Comparison of ENCODE assay signal across 8 cellular contexts in genomic region chr20:309841-310644, GRCh38. TPM values are rescaled to one million over a fixed set of nuclear protein-coding genes. Genes with fewer than 3 reads are reported as not detected.
DNase-seq lines count a peak whose midpoint lies in the region; ATAC-seq and TF ChIP-seq lines count a peak whose summit lies in the region.

No MANE protein-coding gene starts in this region.

- peak overlapping the region; percentile 52 for H3K4me3 Mint-ChIP-seq in activated CD8-positive, alpha-beta memory T cell treated with anti-CD3 and anti-CD28 coated beads, Interleukin-2, amount 10 ng/mL, durations not matched to agents 7 days and 5 days
- peak overlapping the region; percentile 88 for H3K4me3 Mint-ChIP-seq in endothelial cell (ENCODE audit: unreplicated experiment)

- DNase-seq in AG08395 (ENCODE audit: low spot score) (peak; percentile 99), NCI-H526 (lab: John Stamatoyannopoulos, UW) (peak; percentile 93 to 98), endothelial cell (ENCODE audit: low spot score) (peak; percentile 96), mesenteric fat pad (ENCODE audit: low spot score) (peak; percentile 96)
- peak; percentile 90 for DNase-seq in activated CD8-positive, alpha-beta memory T cell treated with anti-CD3 and anti-CD28 coated beads, Interleukin-2, amount 10 ng/mL, durations not matched to agents 7 days and 5 days
- peak; percentile 63 for DNase-seq in stimulated activated CD8-positive, alpha-beta memory T cell treated with anti-CD3 and anti-CD28 coated beads, Interleukin-12 subunit alpha, Interleukin-12 subunit beta, amount 100 ng/mL, for 24 hours (ENCODE audit: extremely low read depth)

- no peaks in the 10 kb centered on the region for H3K27me3 Mint-ChIP-seq in activated CD8-positive, alpha-beta memory T cell treated with anti-CD3 and anti-CD28 coated beads, Interleukin-2, amount 10 ng/mL, durations not matched to agents 7 days and 5 days
- peaks cover 7% of the 10 kb centered on the region for H3K27me3 Mint-ChIP-seq in endothelial cell (ENCODE audit: unreplicated experiment)

- no peaks in the 10 kb centered on the region for H3K9me3 Mint-ChIP-seq in activated CD8-positive, alpha-beta memory T cell treated with anti-CD3 and anti-CD28 coated beads, Interleukin-2, amount 10 ng/mL, durations not matched to agents 7 days and 5 days (ENCODE audit: low read depth)
- no peaks in the 10 kb centered on the region for H3K9me3 Mint-ChIP-seq in endothelial cell (ENCODE audit: unreplicated experiment)

- peaks cover 19% of the 10 kb centered on the region for H3K4me1 Mint-ChIP-seq in activated CD8-positive, alpha-beta memory T cell treated with anti-CD3 and anti-CD28 coated beads, Interleukin-2, amount 10 ng/mL, durations not matched to agents 7 days and 5 days
- peaks cover 24% of the 10 kb centered on the region for H3K4me1 Mint-ChIP-seq in endothelial cell (ENCODE audit: unreplicated experiment)

- no peaks in the 10 kb centered on the region for H3K36me3 Mint-ChIP-seq in activated CD8-positive, alpha-beta memory T cell treated with anti-CD3 and anti-CD28 coated beads, Interleukin-2, amount 10 ng/mL, durations not matched to agents 7 days and 5 days
- H3K36me3 Mint-ChIP-seq in endothelial cell (ENCODE audit: low read depth, unreplicated experiment): peaks cover 4% of the 10 kb centered on the region

- ATAC-seq in GM18907 (IDR thresholded peaks at IDR 0.05; ENCODE audit: unreplicated experiment) (peak; percentile 96), HG03159 (IDR thresholded peaks at IDR 0.05; ENCODE audit: unreplicated experiment) (peak; percentile 99)
- ATAC-seq in activated CD8-positive, alpha-beta memory T cell treated with anti-CD3 and anti-CD28 coated beads, Interleukin-2, amount 10 ng/mL, durations not matched to agents 7 days and 5 days: peak; percentile 100

- H3K27ac Mint-ChIP-seq in activated CD8-positive, alpha-beta memory T cell treated with anti-CD3 and anti-CD28 coated beads, Interleukin-2, amount 10 ng/mL, durations not matched to agents 7 days and 5 days: no peak overlapping the region
- H3K27ac Mint-ChIP-seq in endothelial cell (ENCODE audit: unreplicated experiment): peak overlapping the region; percentile 100

- no peak for TF ChIP-seq CTCF in endothelial cell (IDR thresholded peaks at IDR 0.05; ENCODE audit: unreplicated experiment)

- CTCF ChIA-PET in activated CD8-positive, alpha-beta memory T cell treated with anti-CD3 and anti-CD28 coated beads, Interleukin-2, amount 10 ng/mL, durations not matched to agents 7 days and 5 days (lab: Charles Lee): interaction anchor here (0.6 to 1.9 kb wide), 2 partner anchors 14 to 20 kb away, joined by 3 to 10 read pairs; no protein-coding TSS in a partner anchor

RNA-seq across cellular contexts. Expression of gene ZCCHC3, which starts 12.7 kb away (rescaled TPM):
- total RNA-seq in activated CD8-positive, alpha-beta memory T cell treated with anti-CD3 and anti-CD28 coated beads, Interleukin-2, amount 10 ng/mL, durations not matched to agents 7 days and 5 days: 10 to 100 TPM; 27.4 to 28.2 TPM
- 40.0 TPM for total RNA-seq in endothelial cell (ENCODE audit: unreplicated experiment)
- total RNA-seq in mesenteric fat pad: 9.1 TPM

RNA-seq across cellular contexts. Expression of gene SOX12, which starts 15.3 kb away (rescaled TPM):
- 1 to 10 TPM; 5.7 to 6.3 TPM for total RNA-seq in activated CD8-positive, alpha-beta memory T cell treated with anti-CD3 and anti-CD28 coated beads, Interleukin-2, amount 10 ng/mL, durations not matched to agents 7 days and 5 days
- total RNA-seq in endothelial cell (ENCODE audit: unreplicated experiment) (64.7 TPM), mesenteric fat pad (8.5 TPM)

RNA-seq across cellular contexts. Expression of gene C20orf96, which starts 19.5 kb away (rescaled TPM):
- total RNA-seq in activated CD8-positive, alpha-beta memory T cell treated with anti-CD3 and anti-CD28 coated beads, Interleukin-2, amount 10 ng/mL, durations not matched to agents 7 days and 5 days: 1 to 10 TPM; 7.5 to 8.2 TPM
- 27.5 TPM for total RNA-seq in endothelial cell (ENCODE audit: unreplicated experiment)
- total RNA-seq in mesenteric fat pad: 5.0 TPM

RNA-seq across cellular contexts. Expression of gene NRSN2, which starts 36.9 kb away (rescaled TPM):
- total RNA-seq in activated CD8-positive, alpha-beta memory T cell treated with anti-CD3 and anti-CD28 coated beads, Interleukin-2, amount 10 ng/mL, durations not matched to agents 7 days and 5 days: 1 to 10 TPM; 2.9 to 5.0 TPM
- total RNA-seq in endothelial cell (ENCODE audit: unreplicated experiment) (43.2 TPM), mesenteric fat pad (21.3 TPM)

RNA-seq across cellular contexts. Expression of gene DEFB132, which starts 52.5 kb away (rescaled TPM):
- total RNA-seq in activated CD8-positive, alpha-beta memory T cell treated with anti-CD3 and anti-CD28 coated beads, Interleukin-2, amount 10 ng/mL, durations not matched to agents 7 days and 5 days: not detected
- not detected for total RNA-seq in endothelial cell (ENCODE audit: unreplicated experiment)
- 1.5 TPM for total RNA-seq in mesenteric fat pad

Comparison
In these comparisons a context has a peak if more than half of its experiments do, and no peak if none do; other contexts are left out.
1. Peak in every context shown above with its lines: DNase-seq and ATAC-seq.